21 cellular contexts compared by ENCODE assay signal in genomic region chr17:73571524-73572130, GRCh38.
DNase-seq lines count a peak whose midpoint lies in the region; ATAC-seq, FAIRE-seq and TF ChIP-seq lines count a peak whose summit lies in the region.
"Had no signal": no experiment of that assay in that cellular context is flagged by ENCODE, and none has a peak within 500 bp of the region (broad histone marks: within the 10 kb centered on the region; RNA-seq: fewer than 3 reads in every experiment).

No MANE protein-coding gene starts in this region.

- no peak overlapping the region for H3K14ac ChIP-seq in H1 (ENCODE audit: insufficient read length)

- H3K4me3 ChIP-seq in H1 (ENCODE audit: extremely low read depth in 1 of 4, insufficient read depth in 2 of 4, low read depth in 3 of 4, low read length in 4 of 4) = no peak overlapping the region
- no peak overlapping the region for H3K4me3 ChIP-seq in osteoblast (ENCODE audit: insufficient read depth, low read length)
- H3K4me3 ChIP-seq in PC-9 = no peak overlapping the region
- H3K4me3 ChIP-seq: HAP-1 had no signal

- no peak overlapping the region for H3K27ac Mint-ChIP-seq in stimulated activated naive B cell treated with anti-CD40 and anti-IgM and Interleukin-4, amounts not matched to agents 10 μg/mL and 1 μg/mL and 100 μg/mL, for 72 hours

- H2AFZ ChIP-seq in H1 (ENCODE audit: low read length) (no peak overlapping the region), osteoblast (ENCODE audit: low read length) (no peak overlapping the region), PC-9 (no peak overlapping the region)

- H3K36me3 Mint-ChIP-seq in stimulated activated naive B cell treated with anti-CD40 and anti-IgM and Interleukin-4, amounts not matched to agents 10 μg/mL and 1 μg/mL and 100 μg/mL, for 72 hours = peaks cover 0 to 3% of the 10 kb centered on the region in 2 donors
- H3K36me3 Mint-ChIP-seq: T-cell had no signal

- peaks cover 11 to 25% (median 16%) of the 10 kb centered on the region in 4 experiments for H3K4me1 ChIP-seq in H1 (replicated peaks in 1 of 4; ENCODE audit: control insufficient read depth in 3 of 4, insufficient read depth in 4 of 4, low read length in 3 of 4)
- no peaks in the 10 kb centered on the region for H3K4me1 ChIP-seq in osteoblast (ENCODE audit: insufficient read depth, low read length)
- H3K4me1 ChIP-seq in PC-9 (replicated peaks; ENCODE audit: insufficient read depth) = no peaks in the 10 kb centered on the region

- H3K79me2 ChIP-seq in H1 (ENCODE audit: control insufficient read depth in 1 of 2, insufficient read depth in 2 of 2, low read length in 2 of 2) = no peaks in the 10 kb centered on the region
- H3K79me2 ChIP-seq in osteoblast (ENCODE audit: insufficient read depth, low read length) = no peaks in the 10 kb centered on the region
- H3K79me2 ChIP-seq in PC-9 (ENCODE audit: low read depth) = no peaks in the 10 kb centered on the region

- no peak overlapping the region for H2AK5ac ChIP-seq in H1 (ENCODE audit: low read depth, low read length)

- TF ChIP-seq CTCF in H1 (IDR thresholded peaks at IDR 0.05; ENCODE audit: control extremely low read depth in 1 of 3, insufficient read depth in 1 of 3, low read depth in 1 of 3, low read length in 3 of 3) (no peak), osteoblast (IDR thresholded peaks at IDR 0.05; ENCODE audit: extremely low read depth, low read depth, low read length) (no peak), PC-9 (conservative IDR thresholded peaks at IDR 0.05) (no peak)

- no peak overlapping the region for H2BK120ac ChIP-seq in H1 (replicated peaks; ENCODE audit: low read depth, low read length)

- H3K4me3 Mint-ChIP-seq in stimulated activated naive B cell treated with anti-CD40 and anti-IgM and Interleukin-4, amounts not matched to agents 10 μg/mL and 1 μg/mL and 100 μg/mL, for 72 hours = no peak overlapping the region
- H3K4me3 Mint-ChIP-seq: T-cell had no signal

- POLR2A ChIA-PET in H1 (lab: Charles Lee; ENCODE audit: partially characterized antibody) (no interaction called here), PC-9 (lab: Charles Lee; ENCODE audit: unreplicated experiment) (no interaction called here)

- no peak overlapping the region for H3K9ac ChIP-seq in H1 (replicated peaks in 1 of 4; ENCODE audit: extremely low read depth in 1 of 4, low read depth in 3 of 4, low read length in 3 of 4)

- H3K4me2 ChIP-seq in H1 (ENCODE audit: insufficient read depth in 1 of 2, low read depth in 2 of 2, low read length in 2 of 2) (no peak overlapping the region), osteoblast (ENCODE audit: insufficient read depth, low read length) (no peak overlapping the region), PC-9 (no peak overlapping the region)

- no peak for TF ChIP-seq RAD21 in H1 (IDR thresholded peaks at IDR 0.05 in 1 of 2, conservative IDR thresholded peaks at IDR 0.05 in 1 of 2; ENCODE audit: low read depth in 2 of 2, low read length in 2 of 2)

- H2BK5ac ChIP-seq in H1 (ENCODE audit: low read depth, low read length) = no peak overlapping the region

- H4K91ac ChIP-seq in H1 (replicated peaks; ENCODE audit: insufficient read length, low read length) = no peak overlapping the region

- H3K9me2 ChIP-seq in PC-9 (ENCODE audit: insufficient read depth) = no peaks in the 10 kb centered on the region

- no peaks in the 10 kb centered on the region for H3K23me2 ChIP-seq in H1 (ENCODE audit: low read depth, low read length)

- H4K8ac ChIP-seq in H1 (ENCODE audit: extremely low read depth, insufficient read depth, low read length) = no peak overlapping the region; the same call in 1 of the 2 replicates

- no peak overlapping the region for H3K27ac ChIP-seq in H1 (ENCODE audit: low read depth, low read length)
- H3K27ac ChIP-seq in osteoblast (ENCODE audit: low read depth, low read length) = no peak overlapping the region
- H3K27ac ChIP-seq in PC-9 = no peak overlapping the region

- DNase-seq in DMS79 treated with DMSO at 0.1 percent for 48 hours (lab: John Stamatoyannopoulos, UW) = peak; percentile 17
- DNase-seq in NCI-H187 treated with DMSO at 0.1 percent for 48 hours (lab: John Stamatoyannopoulos, UW) = peak; percentile 17
- DNase-seq in H1 (ENCODE audit: low read depth in 1 of 2, low spot score in 2 of 2) = no peak
- peak; percentile 27 for DNase-seq in osteoblast (ENCODE audit: insufficient read length, low spot score, missing footprints)
- DNase-seq in PC-9 = no peak
- no peak for DNase-seq in stimulated activated naive B cell treated with anti-CD40 and anti-IgM and Interleukin-4, amounts not matched to agents 10 μg/mL and 1 μg/mL and 100 μg/mL, for 72 hours
- no peak for DNase-seq in NCI-H748 (lab: John Stamatoyannopoulos, UW; ENCODE audit: unreplicated experiment)
- DNase-seq: C1 segment of cervical spinal cord; GDM1; MM.1S; NCI-H1092 treated with DMSO at 0.1 percent for 48 hours; NCI-H1694; NCI-H2107; NCI-H446; NCI-H526 treated with DMSO at 0.1 percent for 48 hours; NK-92 treated with Interleukin-12 subunit alpha and Interleukin-12 subunit beta, amount 100 ng/mL, for 24 hours; SHP77; T-cell had no signal

- peaks cover 2% of the 10 kb centered on the region; the same call in 1 of the 2 replicates for H3K79me1 ChIP-seq in H1 (ENCODE audit: low read depth, low read length)

- no peaks in the 10 kb centered on the region for H4K20me1 ChIP-seq in H1 (replicated peaks in 1 of 2; ENCODE audit: control insufficient read depth in 1 of 2, insufficient read depth in 2 of 2, low read length in 2 of 2)
- H4K20me1 ChIP-seq in osteoblast (ENCODE audit: insufficient read depth, low read length) = no peaks in the 10 kb centered on the region
- no peaks in the 10 kb centered on the region for H4K20me1 ChIP-seq in PC-9 (ENCODE audit: insufficient read depth)

- TF ChIP-seq POLR2A in H1 (IDR thresholded peaks at IDR 0.05; ENCODE audit: control extremely low read depth in 1 of 2, low read depth in 2 of 2, low read length in 2 of 2) = no peak

- H2BK15ac ChIP-seq in H1 (ENCODE audit: low read length) = no peak overlapping the region

- H3K4ac ChIP-seq in H1 (replicated peaks; ENCODE audit: insufficient read length, low read depth, low read length) = no peak overlapping the region

- H3K27me3 Mint-ChIP-seq in stimulated activated naive B cell treated with anti-CD40 and anti-IgM and Interleukin-4, amounts not matched to agents 10 μg/mL and 1 μg/mL and 100 μg/mL, for 72 hours = no peaks in the 10 kb centered on the region

- H3K4me1 Mint-ChIP-seq in stimulated activated naive B cell treated with anti-CD40 and anti-IgM and Interleukin-4, amounts not matched to agents 10 μg/mL and 1 μg/mL and 100 μg/mL, for 72 hours = peaks cover 43 to 62% of the 10 kb centered on the region in 2 donors

- CTCF ChIA-PET in H1 (lab: Charles Lee; ENCODE audit: partially characterized antibody) (interaction anchor here (0.7 to 2.2 kb wide), 9 partner anchors 9 to 142 kb away, joined by 3 to 4 read pairs (median 4); no protein-coding TSS in a partner anchor), PC-9 (lab: Charles Lee) (no interaction called here)

- no peaks in the 10 kb centered on the region for H3K27me3 ChIP-seq in H1 (replicated peaks in 1 of 4; ENCODE audit: control insufficient read depth in 3 of 4, extremely low read depth in 1 of 4, insufficient read depth in 3 of 4, low read length in 3 of 4)
- no peaks in the 10 kb centered on the region for H3K27me3 ChIP-seq in osteoblast (ENCODE audit: insufficient read depth, low read length)
- peaks cover 97% of the 10 kb centered on the region for H3K27me3 ChIP-seq in PC-9 (ENCODE audit: insufficient read depth, low read depth)

- TF ChIP-seq EP300 in H1 (IDR thresholded peaks at IDR 0.05; ENCODE audit: borderline replicate concordance in 1 of 2, low read depth in 2 of 2, low read length in 2 of 2) = no peak

- no peak overlapping the region for H2BK20ac ChIP-seq in H1 (ENCODE audit: low read length)

- no peak overlapping the region for H3K23ac ChIP-seq in H1 (ENCODE audit: insufficient read length)

- H2BK12ac ChIP-seq in H1 (ENCODE audit: low read depth, low read length) = no peak overlapping the region

- no peaks in the 10 kb centered on the region for H3K36me3 ChIP-seq in H1 (ENCODE audit: control insufficient read depth in 2 of 4, insufficient read depth in 4 of 4, low read length in 3 of 4)
- H3K36me3 ChIP-seq in osteoblast (ENCODE audit: insufficient read depth, low read length) = no peaks in the 10 kb centered on the region
- H3K36me3 ChIP-seq in PC-9 (ENCODE audit: low read depth) = no peaks in the 10 kb centered on the region
- H3K36me3 ChIP-seq: HAP-1 had no signal

- no peak overlapping the region for H3K18ac ChIP-seq in H1 (ENCODE audit: extremely low read depth, low read length)

- intact Hi-C loops in PC-9 (cut with micrococcal nuclease; ENCODE audit: unreplicated experiment) = no loop called here

- no peak for ATAC-seq in HG03196 (IDR thresholded peaks at IDR 0.05; ENCODE audit: unreplicated experiment)
- no peak for ATAC-seq in stimulated activated naive B cell treated with anti-CD40 and anti-IgM and Interleukin-4, amounts not matched to agents 10 μg/mL and 1 μg/mL and 100 μg/mL, for 72 hours (replicated peaks)
- ATAC-seq: SK-N-SH treated with all-trans-retinoic acid at 6 μM for 48 hours, T-cell had no signal

- no peaks in the 10 kb centered on the region for H3F3A ChIP-seq in PC-9 (ENCODE audit: insufficient read depth, low read depth)

- 88% methylated on average over 18 of the region's 26 CpGs; no CpG with 5 or more reads in 1 of the 2 experiments for WGBS in H1 (ENCODE audit: extremely low coverage in 1 of 2, insufficient coverage in 1 of 2, insufficient read length in 1 of 2, insufficient replicate concordance in 2 of 2, low coverage in 1 of 2, low lambda C conversion rate in 2 of 2, missing lambda C conversion rate in 1 of 2), 2 experiments

- no peak overlapping the region for H3K56ac ChIP-seq in H1 (replicated peaks; ENCODE audit: insufficient read length, low read depth, low read length)

- H3K9me3 ChIP-seq in H1 (ENCODE audit: insufficient read depth in 2 of 2, low read depth in 1 of 2, low read length in 1 of 2) (no peaks in the 10 kb centered on the region), osteoblast (ENCODE audit: low read depth, low read length) (no peaks in the 10 kb centered on the region), PC-9 (ENCODE audit: insufficient read depth, low read depth) (no peaks in the 10 kb centered on the region)
- H3K9me3 ChIP-seq: HAP-1 had no signal

- FAIRE-seq in H1 (lab: Jason Lieb, UNC) = no peak

- no peak overlapping the region for H4K5ac ChIP-seq in H1 (ENCODE audit: insufficient read length, low read depth, low read length)

- BruUV-seq in PC-9 (replicated peaks; lab: Mats Ljungman, UMichigan) = no TSS peak

- no peaks in the 10 kb centered on the region for H3K9me3 Mint-ChIP-seq in stimulated activated naive B cell treated with anti-CD40 and anti-IgM and Interleukin-4, amounts not matched to agents 10 μg/mL and 1 μg/mL and 100 μg/mL, for 72 hours
- H3K9me3 Mint-ChIP-seq: T-cell had no signal

TF ChIP-seq in H1, 55 proteins besides CTCF, POLR2A, EP300 and RAD21:
- TF ChIP-seq, protein P1, sequence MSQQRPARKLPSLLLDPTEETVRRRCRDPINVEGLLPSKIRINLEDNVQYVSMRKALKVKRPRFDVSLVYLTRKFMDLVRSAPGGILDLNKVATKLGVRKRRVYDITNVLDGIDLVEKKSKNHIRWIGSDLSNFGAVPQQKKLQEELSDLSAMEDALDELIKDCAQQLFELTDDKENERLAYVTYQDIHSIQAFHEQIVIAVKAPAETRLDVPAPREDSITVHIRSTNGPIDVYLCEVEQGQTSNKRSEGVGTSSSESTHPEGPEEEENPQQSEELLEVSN (IDR thresholded peaks at IDR 0.05) = peak; percentile 81
- no peak for TF ChIP-seq GTF2F1 (IDR thresholded peaks at IDR 0.05; ENCODE audit: borderline replicate concordance, low read depth, low read length)

Comparison
In these comparisons a context has a peak if more than half of its experiments do, and no peak if none do; other contexts are left out.
1. DNase-seq: peak in DMS79 treated with DMSO at 0.1 percent for 48 hours (single experiment), NCI-H187 treated with DMSO at 0.1 percent for 48 hours (single experiment) and osteoblast (single experiment); none in H1 (0 of 2), PC-9 (0 of 2), stimulated activated naive B cell treated with anti-CD40 and anti-IgM and Interleukin-4, amounts not matched to agents 10 μg/mL and 1 μg/mL and 100 μg/mL, for 72 hours (single experiment) and NCI-H748 (single experiment).